ENCODE assay signal across 24 cellular contexts in the genomic region with DNA sequence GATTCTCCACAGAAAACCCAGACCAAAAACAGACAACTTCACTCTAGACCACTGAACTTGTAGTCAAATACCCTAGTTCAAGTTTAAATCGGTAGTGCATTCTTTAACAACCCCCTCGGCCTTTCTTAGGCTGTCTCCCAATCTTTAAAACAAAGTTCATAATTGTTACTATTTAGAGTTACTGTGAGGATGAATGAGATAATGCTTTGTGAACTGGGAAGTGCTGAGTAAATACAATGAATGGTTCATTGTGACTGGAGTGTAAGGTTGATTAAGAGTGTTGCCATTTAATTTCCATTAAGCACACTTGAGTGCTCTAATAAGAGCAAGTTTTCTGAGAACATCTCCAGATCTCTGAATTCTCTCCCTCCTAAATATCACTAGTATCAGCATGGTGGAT.
"Had no signal": no experiment of that assay in that cellular context is flagged by ENCODE, and none has a peak within 500 bp of the region (broad histone marks: within the 10 kb centered on the region; RNA-seq: fewer than 3 reads in every experiment).

No MANE protein-coding gene starts in this region.

- H3K27ac Mint-ChIP-seq: activated CD8-positive, alpha-beta T cell treated with anti-CD3 and anti-CD28 coated beads for 36 hours; activated naive CD8-positive, alpha-beta T cell treated with anti-CD3 and anti-CD28 coated beads, Interleukin-2, amount 10 ng/mL, durations not matched to agents 7 days and 5 days; activated T-cell treated with anti-CD3 and anti-CD28 coated beads, Interleukin-2, amount 50 U/mL, for 72 hours; activated T-helper 2 cell treated with anti-CD3 and anti-CD28 coated beads, Interferon-gamma antibody, Interleukin-2, Interleukin-4, amounts not matched to agents 10 μg/mL and 5 μg/mL and 100 μg/mL, durations not matched to agents 14 hours and 24 hours and 36 hours; T-helper 1 cell treated with Interleukin-12 subunit alpha and Interleukin-12 subunit beta and Interleukin-4 antibody, amounts not matched to agents 30 μg/mL and 1 μg/mL, for 36 hours had no signal

- H3K4me3 Mint-ChIP-seq: activated CD8-positive, alpha-beta T cell treated with anti-CD3 and anti-CD28 coated beads for 36 hours; activated naive CD8-positive, alpha-beta T cell treated with anti-CD3 and anti-CD28 coated beads, Interleukin-2, amount 10 ng/mL, durations not matched to agents 7 days and 5 days; activated T-cell treated with anti-CD3 and anti-CD28 coated beads, Interleukin-2, amount 50 U/mL, for 72 hours; T-helper 1 cell treated with Interleukin-12 subunit alpha and Interleukin-12 subunit beta and Interleukin-4 antibody, amounts not matched to agents 30 μg/mL and 1 μg/mL, for 36 hours had no signal

- H3K27me3 ChIP-seq: adrenal gland, Peyer's patch, SJSA1 had no signal

- ATAC-seq: activated CD4-positive, CD25-positive, alpha-beta regulatory T cell treated with anti-CD3 and anti-CD28 coated beads, Interleukin-2, amount 50 U/mL, for 24 hours; activated CD8-positive, alpha-beta T cell treated with anti-CD3 and anti-CD28 coated beads for 36 hours; activated T-cell treated with anti-CD3 and anti-CD28 coated beads, Interleukin-2, amount 50 U/mL, for 72 hours had no signal

- H3K4me3 ChIP-seq: adrenal gland, Peyer's patch, SJSA1 had no signal

- H3K4me1 ChIP-seq: adrenal gland, Peyer's patch had no signal

- DNase-seq: activated CD4-positive, alpha-beta T cell treated with anti-CD3 and anti-CD28 coated beads for 4 hours; activated CD8-positive, alpha-beta memory T cell treated with anti-CD3 and anti-CD28 coated beads, Interleukin-2, amount 50 U/mL, for 4 hours; activated CD8-positive, alpha-beta T cell treated with anti-CD3 and anti-CD28 coated beads for 36 hours; activated gamma-delta T cell treated with Interleukin-2 at 50 U/mL for 16 hours; activated naive CD4-positive, alpha-beta T cell treated with anti-CD3 and anti-CD28 coated beads, Interleukin-2, amount 50 U/mL, for 16 hours; activated naive CD8-positive, alpha-beta T cell treated with anti-CD3 and anti-CD28 coated beads, Interleukin-2, amount 10 ng/mL, durations not matched to agents 7 days and 5 days; activated T-cell treated with anti-CD3 and anti-CD28 coated beads, Interleukin-2, amount 50 U/mL, for 72 hours; adrenal gland; anterior cingulate cortex; Kasumi-1; KBM-7; NCI-H1048; NCI-H146; NCI-H187 treated with DMSO at 0.1 percent for 48 hours; NCI-H345; NCI-H510A treated with DMSO at 0.1 percent for 48 hours; NCI-H69; Peyer's patch; Right ventricle myocardium superior had no signal

- H3K4me1 Mint-ChIP-seq: activated naive CD8-positive, alpha-beta T cell treated with anti-CD3 and anti-CD28 coated beads, Interleukin-2, amount 10 ng/mL, durations not matched to agents 7 days and 5 days had no signal

- H3K36me3 Mint-ChIP-seq: activated naive CD8-positive, alpha-beta T cell treated with anti-CD3 and anti-CD28 coated beads, Interleukin-2, amount 10 ng/mL, durations not matched to agents 7 days and 5 days had no signal

- H3K27ac ChIP-seq: adrenal gland, Peyer's patch, RWPE1, SJSA1 had no signal

- H3K9me3 Mint-ChIP-seq: activated CD8-positive, alpha-beta T cell treated with anti-CD3 and anti-CD28 coated beads for 36 hours; activated T-cell treated with anti-CD3 and anti-CD28 coated beads, Interleukin-2, amount 50 U/mL, for 72 hours; activated T-helper 2 cell treated with anti-CD3 and anti-CD28 coated beads, Interferon-gamma antibody, Interleukin-2, Interleukin-4, amounts not matched to agents 10 μg/mL and 5 μg/mL and 100 μg/mL, durations not matched to agents 14 hours and 24 hours and 36 hours; T-helper 1 cell treated with Interleukin-12 subunit alpha and Interleukin-12 subunit beta and Interleukin-4 antibody, amounts not matched to agents 30 μg/mL and 1 μg/mL, for 36 hours had no signal

- H3K27me3 Mint-ChIP-seq: activated CD8-positive, alpha-beta T cell treated with anti-CD3 and anti-CD28 coated beads for 36 hours had no signal

- H3K36me3 ChIP-seq: adrenal gland, Peyer's patch, SJSA1 had no signal

- H3K9me3 ChIP-seq: adrenal gland, Peyer's patch, SJSA1 had no signal
